1 cellular context compared by ENCODE assay signal in genomic region chr11:78190871-78191538, GRCh38.
TF ChIP-seq lines count a peak whose summit lies in the region.

No MANE protein-coding gene starts in this region.

TF ChIP-seq in liver, 16 proteins besides CTCF, POLR2A, EP300 and RAD21:
- TF ChIP-seq ATF3 (IDR thresholded peaks at IDR 0.05), result no peak
- peak; percentile 17 for TF ChIP-seq HNF4G (IDR thresholded peaks at IDR 0.05)
- no peak for TF ChIP-seq MAX (IDR thresholded peaks at IDR 0.05)
- peak; percentile 70 to 72 for TF ChIP-seq HNF4A (conservative IDR thresholded peaks at IDR 0.05)
- TF ChIP-seq FOXA2 (IDR thresholded peaks at IDR 0.05), result no peak
- TF ChIP-seq ZBTB33 (IDR thresholded peaks at IDR 0.05), result no peak
- TF ChIP-seq JUND (IDR thresholded peaks at IDR 0.05), result no peak
- no peak for TF ChIP-seq GABPA (IDR thresholded peaks at IDR 0.05 in 1 of 2, conservative IDR thresholded peaks at IDR 0.05 in 1 of 2)
- no peak for TF ChIP-seq YY1 (IDR thresholded peaks at IDR 0.05)
- no peak for TF ChIP-seq REST (IDR thresholded peaks at IDR 0.05)
- no peak for TF ChIP-seq NR2F2 (IDR thresholded peaks at IDR 0.05)
- TF ChIP-seq RXRA (IDR thresholded peaks at IDR 0.05), result peak in 1 of 2 donors; percentile 27
- no peak for TF ChIP-seq FOXA1 (IDR thresholded peaks at IDR 0.05)
- TF ChIP-seq SP1 (IDR thresholded peaks at IDR 0.05), result peak; percentile 15
- no peak for TF ChIP-seq EGR1 (IDR thresholded peaks at IDR 0.05; ENCODE audit: low read depth in 2 of 2)
- TF ChIP-seq TAF1 (conservative IDR thresholded peaks at IDR 0.05), result no peak
TF ChIP-seq in liver: peak in this region for 4.
